22 cellular contexts compared by ENCODE assay signal in the genomic region with DNA sequence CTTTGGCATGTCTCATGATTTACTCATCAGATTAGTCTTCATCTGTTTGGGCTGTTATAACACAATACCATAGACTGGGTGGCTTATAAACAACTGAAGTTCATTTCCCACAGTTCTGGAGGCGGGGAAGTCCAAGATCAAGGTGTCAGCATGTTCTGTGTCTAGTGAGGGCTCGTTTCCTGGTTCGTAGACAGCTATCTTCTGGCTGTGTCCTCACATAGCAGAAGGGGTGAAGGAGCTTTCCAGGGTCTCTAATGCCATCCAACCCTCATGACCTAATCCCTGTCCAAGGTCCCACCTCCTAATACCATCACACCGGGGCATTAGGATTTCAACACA.
"Had no signal": no experiment of that assay in that cellular context is flagged by ENCODE, and none has a peak within 500 bp of the region (broad histone marks: within the 10 kb centered on the region; RNA-seq: fewer than 3 reads in every experiment).

No MANE protein-coding gene starts in this region.

- FAIRE-seq: endometrium, frontal cortex, kidney had no signal

- H3K27ac ChIP-seq: colonic mucosa, esophagus muscularis mucosa, foreskin keratinocyte, gastroesophageal sphincter, heart left ventricle, hepatocyte, left lung, lower lobe of right lung had no signal

- H3K9me3 ChIP-seq: colonic mucosa, esophagus muscularis mucosa, gastroesophageal sphincter, heart left ventricle, left lung, lower lobe of right lung had no signal

- H3K4me1 ChIP-seq: colonic mucosa, esophagus muscularis mucosa, foreskin keratinocyte, gastroesophageal sphincter, heart left ventricle, left lung, lower lobe of right lung had no signal

- H3K4me3 ChIP-seq: colonic mucosa, esophagus muscularis mucosa, gastroesophageal sphincter, heart left ventricle, hepatocyte, left lung, lower lobe of right lung had no signal

- H3K36me3 ChIP-seq: colonic mucosa, esophagus muscularis mucosa, gastroesophageal sphincter, heart left ventricle, left lung, lower lobe of right lung had no signal

- DNase-seq: colonic mucosa; cortex of kidney; effector CD8-positive, alpha-beta T cell; effector memory CD8-positive, alpha-beta T cell; endodermal cell; foreskin keratinocyte; heart left ventricle; hypothalamus; immature natural killer cell; islet precursor cell; kidney; kidney glomerular epithelial cell; left lung; left ventricle myocardium superior; lower lobe of right lung; mesendoderm; midbrain had no signal

- ATAC-seq: effector memory CD8-positive, alpha-beta T cell; foreskin keratinocyte; gastroesophageal sphincter; heart left ventricle; left lung; left ventricle myocardium superior; lower lobe of right lung had no signal

- H3K27me3 ChIP-seq: colonic mucosa, esophagus muscularis mucosa, foreskin keratinocyte, hepatocyte, left lung had no signal
